Comparison of ENCODE assay signal across 10 cellular contexts in genomic region chr9:94639996-94640376, GRCh38. TPM values are rescaled to one million over a fixed set of nuclear protein-coding genes. Genes with fewer than 3 reads are reported as not detected.
DNase-seq lines count a peak whose midpoint lies in the region; ATAC-seq and TF ChIP-seq lines count a peak whose summit lies in the region.
"Had no signal": no experiment of that assay in that cellular context is flagged by ENCODE, and none has a peak within 500 bp of the region (broad histone marks: within the 10 kb centered on the region; RNA-seq: fewer than 3 reads in every experiment).

No MANE protein-coding gene starts in this region.

- peak overlapping the region; percentile 92 for H3K4me3 Mint-ChIP-seq in T-helper 1 cell treated with Interleukin-12 subunit alpha and Interleukin-12 subunit beta and Interleukin-4 antibody, amounts not matched to agents 30 μg/mL and 1 μg/mL, for 36 hours
- peak overlapping the region; percentile 83 for H3K4me3 Mint-ChIP-seq in activated naive CD8-positive, alpha-beta T cell treated with anti-CD3 and anti-CD28 coated beads, Interleukin-2, amount 50 U/mL, for 24 hours
- peak overlapping the region; percentile 83 for H3K4me3 Mint-ChIP-seq in stimulated activated effector memory CD8-positive, alpha-beta T cell treated with anti-CD3 and anti-CD28 coated beads, Interleukin-12 subunit alpha, Interleukin-12 subunit beta, amount 100 ng/mL, for 72 hours

- peaks cover 0 to 8% of the 10 kb centered on the region in 2 donors for H3K27me3 ChIP-seq in left lung

- H3K4me1 Mint-ChIP-seq in T-helper 1 cell treated with Interleukin-12 subunit alpha and Interleukin-12 subunit beta and Interleukin-4 antibody, amounts not matched to agents 30 μg/mL and 1 μg/mL, for 36 hours (ENCODE audit: low read depth), result peaks cover 7% of the 10 kb centered on the region
- peaks cover 18% of the 10 kb centered on the region for H3K4me1 Mint-ChIP-seq in activated naive CD8-positive, alpha-beta T cell treated with anti-CD3 and anti-CD28 coated beads, Interleukin-2, amount 50 U/mL, for 24 hours
- H3K4me1 Mint-ChIP-seq in stimulated activated effector memory CD8-positive, alpha-beta T cell treated with anti-CD3 and anti-CD28 coated beads, Interleukin-12 subunit alpha, Interleukin-12 subunit beta, amount 100 ng/mL, for 72 hours, result peaks cover 18% of the 10 kb centered on the region

- no peaks in the 10 kb centered on the region for H3K9me3 Mint-ChIP-seq in T-helper 1 cell treated with Interleukin-12 subunit alpha and Interleukin-12 subunit beta and Interleukin-4 antibody, amounts not matched to agents 30 μg/mL and 1 μg/mL, for 36 hours
- no peaks in the 10 kb centered on the region for H3K9me3 Mint-ChIP-seq in activated naive CD8-positive, alpha-beta T cell treated with anti-CD3 and anti-CD28 coated beads, Interleukin-2, amount 50 U/mL, for 24 hours
- H3K9me3 Mint-ChIP-seq in stimulated activated effector memory CD8-positive, alpha-beta T cell treated with anti-CD3 and anti-CD28 coated beads, Interleukin-12 subunit alpha, Interleukin-12 subunit beta, amount 100 ng/mL, for 72 hours, result no peaks in the 10 kb centered on the region

- H3K9me3 ChIP-seq in left lung, result no peaks in the 10 kb centered on the region

- no peaks in the 10 kb centered on the region for H3K36me3 ChIP-seq in left lung

- no peak for ATAC-seq in activated naive CD8-positive, alpha-beta T cell treated with anti-CD3 and anti-CD28 coated beads, Interleukin-2, amount 50 U/mL, for 24 hours
- ATAC-seq in left lung (peak; percentile 3), GM21529 (IDR thresholded peaks at IDR 0.05; ENCODE audit: unreplicated experiment) (no peak)
- no peak for ATAC-seq in stimulated activated effector memory CD8-positive, alpha-beta T cell treated with anti-CD3 and anti-CD28 coated beads, Interleukin-12 subunit alpha, Interleukin-12 subunit beta, amount 100 ng/mL, for 72 hours

- H3K4me1 ChIP-seq in left lung, result peaks cover 0 to 41% of the 10 kb centered on the region in 2 donors

- H3K27me3 Mint-ChIP-seq in T-helper 1 cell treated with Interleukin-12 subunit alpha and Interleukin-12 subunit beta and Interleukin-4 antibody, amounts not matched to agents 30 μg/mL and 1 μg/mL, for 36 hours (ENCODE audit: low read depth), result peaks cover 44% of the 10 kb centered on the region
- H3K27me3 Mint-ChIP-seq in activated naive CD8-positive, alpha-beta T cell treated with anti-CD3 and anti-CD28 coated beads, Interleukin-2, amount 50 U/mL, for 24 hours, result peaks cover 19% of the 10 kb centered on the region

- intact Hi-C loops in left lung (cut with DNase I), result no loop called here

- no peak for DNase-seq in T-helper 1 cell
- DNase-seq in activated naive CD8-positive, alpha-beta T cell treated with anti-CD3 and anti-CD28 coated beads, Interleukin-2, amount 50 U/mL, for 24 hours, result no peak
- DNase-seq in left lung, result no peak
- no peak for DNase-seq in stimulated activated effector memory CD8-positive, alpha-beta T cell treated with anti-CD3 and anti-CD28 coated beads, Interleukin-12 subunit alpha, Interleukin-12 subunit beta, amount 100 ng/mL, for 72 hours (ENCODE audit: low spot score in 2 of 2)
- no peak for DNase-seq in NCI-H345 treated with DMSO at 0.1 percent for 48 hours (lab: John Stamatoyannopoulos, UW; ENCODE audit: unreplicated experiment)
- no peak for DNase-seq in NCI-H187 (lab: John Stamatoyannopoulos, UW)
- DNase-seq: 8988T had no signal

- no peak for TF ChIP-seq CTCF in left lung (IDR thresholded peaks at IDR 0.05)

- no peak overlapping the region for H3K27ac Mint-ChIP-seq in T-helper 1 cell treated with Interleukin-12 subunit alpha and Interleukin-12 subunit beta and Interleukin-4 antibody, amounts not matched to agents 30 μg/mL and 1 μg/mL, for 36 hours
- H3K27ac Mint-ChIP-seq in activated naive CD8-positive, alpha-beta T cell treated with anti-CD3 and anti-CD28 coated beads, Interleukin-2, amount 50 U/mL, for 24 hours, result peak overlapping the region; percentile 79
- peak overlapping the region; percentile 71 for H3K27ac Mint-ChIP-seq in stimulated activated effector memory CD8-positive, alpha-beta T cell treated with anti-CD3 and anti-CD28 coated beads, Interleukin-12 subunit alpha, Interleukin-12 subunit beta, amount 100 ng/mL, for 72 hours

- H3K4me3 ChIP-seq in left lung, result peak overlapping the region; percentile 41 to 71

- H3K36me3 Mint-ChIP-seq in T-helper 1 cell treated with Interleukin-12 subunit alpha and Interleukin-12 subunit beta and Interleukin-4 antibody, amounts not matched to agents 30 μg/mL and 1 μg/mL, for 36 hours (ENCODE audit: low read depth), result no peaks in the 10 kb centered on the region
- no peaks in the 10 kb centered on the region for H3K36me3 Mint-ChIP-seq in activated naive CD8-positive, alpha-beta T cell treated with anti-CD3 and anti-CD28 coated beads, Interleukin-2, amount 50 U/mL, for 24 hours (ENCODE audit: low read depth)
- H3K36me3 Mint-ChIP-seq in stimulated activated effector memory CD8-positive, alpha-beta T cell treated with anti-CD3 and anti-CD28 coated beads, Interleukin-12 subunit alpha, Interleukin-12 subunit beta, amount 100 ng/mL, for 72 hours, result no peaks in the 10 kb centered on the region

- H3K27ac ChIP-seq in left lung, result peak overlapping the region; percentile 69 to 89

RNA-seq across cellular contexts. Expression of gene FBP1, which starts 0.7 kb away (rescaled TPM):
- 100 to 1,000 TPM; 191 to 210 TPM for total RNA-seq in left lung

RNA-seq across cellular contexts. Expression of gene FBP2, which starts 46.4 kb away (rescaled TPM):
- not detected for total RNA-seq in left lung
- total RNA-seq: mesenteric fat pad had no signal
